Comparison of ENCODE assay signal across 8 cellular contexts in the genomic region with DNA sequence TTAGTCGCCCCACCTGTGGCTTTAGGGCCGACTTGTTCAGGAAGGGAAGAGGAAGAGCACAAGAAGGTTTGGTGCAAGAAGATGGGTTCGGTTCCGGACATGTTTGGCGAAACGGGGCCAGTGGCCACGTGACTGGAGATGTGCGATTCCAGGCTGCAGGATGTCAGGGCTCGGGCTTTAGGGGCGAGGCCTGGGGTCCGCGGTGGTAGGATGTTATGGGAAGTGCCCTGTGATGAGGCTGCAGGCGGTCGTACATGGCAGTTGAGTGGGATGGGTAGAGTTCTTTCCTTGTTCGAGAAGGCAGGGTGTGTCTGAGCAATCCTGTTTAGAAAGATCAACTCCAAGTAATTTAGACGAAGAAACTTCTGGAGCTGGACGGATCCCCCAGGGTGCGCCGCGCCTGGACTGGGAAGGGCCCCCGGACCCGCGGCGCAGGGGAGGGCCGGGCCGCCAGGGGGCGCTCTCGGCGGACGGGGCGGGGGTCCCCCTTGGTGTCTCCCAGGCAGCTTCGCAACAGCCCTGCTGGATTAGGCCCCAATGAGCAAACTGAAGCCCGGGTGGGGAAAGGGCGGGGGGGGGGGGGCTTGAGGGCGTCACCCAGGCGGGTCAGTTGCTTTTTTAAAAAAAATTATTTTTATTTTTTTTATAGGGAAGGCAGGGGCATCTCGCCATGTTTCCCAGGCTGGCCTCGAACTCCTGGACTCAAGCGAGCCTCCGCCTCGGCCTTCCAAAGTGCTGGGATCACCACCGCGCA. TPM values are rescaled to one million over a fixed set of nuclear protein-coding genes. Genes with fewer than 3 reads are reported as not detected.
DNase-seq lines count a peak whose midpoint lies in the region; ATAC-seq and TF ChIP-seq lines count a peak whose summit lies in the region.

No MANE protein-coding gene starts in this region.

- TF ChIP-seq CTCF in 22Rv1 (IDR thresholded peaks at IDR 0.05), result peak; percentile 77

- H3K4me3 ChIP-seq in GM23248, result no peak overlapping the region

- peaks cover 26% of the 10 kb centered on the region; the same call in 1 of the 2 replicates for H3F3A ChIP-seq in GM23248 (ENCODE audit: insufficient read depth)

- H3K4me1 Mint-ChIP-seq in activated naive CD8-positive, alpha-beta T cell (ENCODE audit: low read depth), result peaks cover 8% of the 10 kb centered on the region

- 46 to 49% methylated on average over 33 to 42 of the region's 43 CpGs for WGBS in GM23248 (ENCODE audit: low coverage in 1 of 2, low lambda C conversion rate in 2 of 2, missing lambda C conversion rate in 2 of 2), 2 experiments

- H3K27ac Mint-ChIP-seq in activated naive CD8-positive, alpha-beta T cell, result no peak overlapping the region

- no peaks in the 10 kb centered on the region for H3K9me3 ChIP-seq in GM23248 (ENCODE audit: low read depth)

- H3K4me1 ChIP-seq in GM23248 (ENCODE audit: insufficient read depth), result no peaks in the 10 kb centered on the region

- peak overlapping the region; percentile 53 for H3K4me3 Mint-ChIP-seq in activated naive CD8-positive, alpha-beta T cell

- H2AFZ ChIP-seq in GM23248, result peak overlapping the region; percentile 19; the same call in 1 of the 2 replicates

- H4K20me1 ChIP-seq in GM23248 (ENCODE audit: insufficient read depth), result no peaks in the 10 kb centered on the region

- H3K36me3 ChIP-seq in GM23248 (ENCODE audit: low read depth), result 0 out of 2 replicates have a peak, but pooled peaks cover 1% of the 10 kb centered on the region

- DNase-seq in GM23248 (no peak), left lobe of liver (ENCODE audit: low spot score) (no peak), CD1c-positive myeloid dendritic cell (ENCODE audit: extremely low spot score) (no peak), NCI-H524 (lab: John Stamatoyannopoulos, UW) (no peak)
- no peak for DNase-seq in central memory CD4-positive, alpha-beta T cell

- peak overlapping the region; percentile 21 for H3K4me2 ChIP-seq in GM23248 (ENCODE audit: unreplicated experiment)

- no peaks in the 10 kb centered on the region for H3K9me3 Mint-ChIP-seq in activated naive CD8-positive, alpha-beta T cell (ENCODE audit: low read depth)

- in situ Hi-C loops in GM23248 (cut with MboI), result no loop called here

- no peaks in the 10 kb centered on the region for H3K27me3 ChIP-seq in GM23248 (replicated peaks; ENCODE audit: insufficient read depth)

- no peak overlapping the region for H3K9ac ChIP-seq in GM23248

- H3K9me2 ChIP-seq in GM23248 (ENCODE audit: insufficient read depth), result no peaks in the 10 kb centered on the region

- no peaks in the 10 kb centered on the region for H3K27me3 Mint-ChIP-seq in activated naive CD8-positive, alpha-beta T cell

- H3K27ac ChIP-seq in 22Rv1 (no peak overlapping the region), GM23248 (no peak overlapping the region)

- H3K36me3 Mint-ChIP-seq in activated naive CD8-positive, alpha-beta T cell, result no peaks in the 10 kb centered on the region

- ATAC-seq in left lobe of liver, result peak; percentile 24
- ATAC-seq in HG03025 (IDR thresholded peaks at IDR 0.05; ENCODE audit: low FRiP score, unreplicated experiment), result no peak

- no peaks in the 10 kb centered on the region for H3K79me2 ChIP-seq in GM23248 (ENCODE audit: insufficient read depth)

RNA-seq across cellular contexts. Expression of gene SDC1, which starts 17.2 kb away (rescaled TPM):
- 32.5 and 33.1 TPM in 2 replicates for total RNA-seq in GM23248 (2014; rRNA removed; shearing (Covaris generic))
- 24.5 and 25.6 TPM in 2 replicates for polyA plus RNA-seq in GM23248 (2016; fragmentation: Nextera tagmentation; extraction: Ambion mirVana)
- 537 TPM for total RNA-seq in left lobe of liver

Comparison
In these comparisons a context has a peak if more than half of its experiments do, and no peak if none do; other contexts are left out.
1. RNA of gene SDC1, which starts 17.2 kb away (total RNA-seq): 537 TPM in left lobe of liver (single experiment); 32.5 to 33.1 TPM in GM23248; every median in the first group is over 10 times any median in the second.